9 cellular contexts compared by ENCODE assay signal in the genomic region with DNA sequence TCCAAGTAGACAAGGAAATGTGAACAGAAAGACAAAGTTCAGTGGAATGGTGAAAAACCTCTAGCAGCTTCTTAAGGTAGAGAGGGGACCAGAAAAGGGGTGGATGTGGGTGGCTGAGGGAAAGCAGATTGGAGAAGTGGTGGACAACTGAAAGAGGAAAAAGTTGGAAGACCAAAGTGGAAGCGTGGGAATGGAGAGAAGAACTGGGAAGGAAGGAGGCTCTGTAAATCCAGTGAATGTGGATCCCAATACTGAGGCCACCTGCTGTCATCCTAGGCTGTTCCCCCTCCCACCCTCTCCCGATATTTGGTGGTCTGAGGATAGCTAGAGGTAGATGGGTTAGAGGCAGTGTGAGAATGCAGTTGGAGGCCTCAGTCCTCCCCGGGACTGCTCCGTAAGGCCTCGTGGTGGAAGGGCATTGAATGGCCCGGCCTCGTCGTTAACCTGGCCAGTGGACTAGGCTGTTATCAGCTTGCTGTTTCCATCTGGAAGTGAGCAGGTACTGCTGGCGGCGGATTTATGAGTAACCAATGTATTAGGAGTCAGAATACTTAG. TPM values are rescaled to one million over a fixed set of nuclear protein-coding genes. Genes with fewer than 3 reads are reported as not detected.
DNase-seq lines count a peak whose midpoint lies in the region; ATAC-seq, FAIRE-seq and TF ChIP-seq lines count a peak whose summit lies in the region.
"Had no signal": no experiment of that assay in that cellular context is flagged by ENCODE, and none has a peak within 500 bp of the region (broad histone marks: within the 10 kb centered on the region; RNA-seq: fewer than 3 reads in every experiment).

No MANE protein-coding gene starts in this region.

- H3K27ac Mint-ChIP-seq in activated T-helper 1 cell treated with anti-CD3 and anti-CD28 coated beads, Interleukin-12 subunit alpha, Interleukin-12 subunit beta, Interleukin-2, Interleukin-4 antibody, amounts not matched to agents 30 ng/mL and 10 ng/mL and 1 ng/mL, durations not matched to agents 14 hours and 24 hours and 36 hours: peak overlapping the region; percentile 56

- no peak for TF ChIP-seq CTCF in A549 (IDR thresholded peaks at IDR 0.05)
- TF ChIP-seq CTCF in HFF-Myc (IDR thresholded peaks at IDR 0.05; ENCODE audit: low read depth, low read length, missing control alignments): no peak
- TF ChIP-seq CTCF in sigmoid colon (IDR thresholded peaks at IDR 0.05): peak in 1 of 4 experiments; percentile 5

- H3K9me3 ChIP-seq in A549: no peaks in the 10 kb centered on the region
- no peaks in the 10 kb centered on the region for H3K9me3 ChIP-seq in sigmoid colon

- no peaks in the 10 kb centered on the region for H3K27me3 Mint-ChIP-seq in activated T-helper 1 cell treated with anti-CD3 and anti-CD28 coated beads, Interleukin-12 subunit alpha, Interleukin-12 subunit beta, Interleukin-2, Interleukin-4 antibody, amounts not matched to agents 30 ng/mL and 10 ng/mL and 1 ng/mL, durations not matched to agents 14 hours and 24 hours and 36 hours (ENCODE audit: insufficient read depth)

- H3K4me1 ChIP-seq in A549 (peaks cover 21% of the 10 kb centered on the region), sigmoid colon (peaks cover 0 to 25% (median 16%) of the 10 kb centered on the region in 4 donors)

- DNase-seq in A549 (ENCODE audit: low read depth in 1 of 2, low spot score in 1 of 2): peak in 1 of 2 experiments; percentile 37
- no peak for DNase-seq in HFF-Myc (ENCODE audit: extremely low read depth, low read depth)
- DNase-seq in activated T-helper 1 cell treated with anti-CD3 and anti-CD28 coated beads, Interleukin-12 subunit alpha, Interleukin-12 subunit beta, Interleukin-2, Interleukin-4 antibody, amounts not matched to agents 30 ng/mL and 10 ng/mL and 1 ng/mL, durations not matched to agents 14 hours and 24 hours and 36 hours (ENCODE audit: low spot score): no peak
- DNase-seq in left ventricle myocardium superior: no peak
- no peak for DNase-seq in sigmoid colon
- DNase-seq in frontal cortex (ENCODE audit: low spot score in 2 of 2): no peak
- no peak for DNase-seq in hepatic stellate cell (ENCODE audit: low spot score)

- intact Hi-C loops in activated T-helper 1 cell treated with anti-CD3 and anti-CD28 coated beads, Interleukin-12 subunit alpha, Interleukin-12 subunit beta, Interleukin-2, Interleukin-4 antibody, amounts not matched to agents 30 ng/mL and 10 ng/mL and 1 ng/mL, durations not matched to agents 14 hours and 24 hours and 36 hours (cut with micrococcal nuclease): loop anchor here (1.0 to 5.0 kb wide), 5 partner anchors 20 to 135 kb away; a partner anchor contains a TSS
- intact Hi-C loops in left ventricle myocardium superior (cut with micrococcal nuclease): no loop called here
- intact Hi-C loops in sigmoid colon (cut with DNase I): loop anchor here (1.0 to 5.0 kb wide), 4 partner anchors 20 to 171 kb away; a partner anchor contains a TSS

- FAIRE-seq in A549 (lab: Jason Lieb, UNC) (no peak), frontal cortex (lab: Jason Lieb, UNC) (no peak)
- FAIRE-seq: islet of Langerhans had no signal

- CTCF ChIA-PET in A549 (lab: Yijun Ruan, JAX): interaction anchor here (0.8 to 3.3 kb wide), 12 partner anchors 9 to 190 kb away, joined by 3 to 12 read pairs (median 4); a partner anchor contains a TSS

- H3K4me2 ChIP-seq in A549: peak overlapping the region; percentile 87

- ATAC-seq in A549 (peak; percentile 14 to 23; a peak in 5 of 6 replicates), left ventricle myocardium superior (peak; percentile 1), GM18867 (IDR thresholded peaks at IDR 0.05; ENCODE audit: unreplicated experiment) (no peak)

- TF ChIP-seq EP300 in A549 (IDR thresholded peaks at IDR 0.05) (no peak), sigmoid colon (IDR thresholded peaks at IDR 0.05) (no peak)

- no peaks in the 10 kb centered on the region for H3K27me3 ChIP-seq in sigmoid colon

- TF ChIP-seq RAD21 in A549 (conservative IDR thresholded peaks at IDR 0.05 in 1 of 2, IDR thresholded peaks at IDR 0.05 in 1 of 2): no peak

- H3K4me3 ChIP-seq in A549 (peak overlapping the region; percentile 82), HFF-Myc (replicated peaks; ENCODE audit: low read depth, low read length) (peak overlapping the region; percentile 59), sigmoid colon (peak overlapping the region; percentile 89 to 98 (median 94))

- no peaks in the 10 kb centered on the region for H3K36me3 ChIP-seq in sigmoid colon

- TF ChIP-seq POLR2A in A549 (IDR thresholded peaks at IDR 0.05; ENCODE audit: low read length): no peak
- TF ChIP-seq POLR2A in sigmoid colon (IDR thresholded peaks at IDR 0.05): no peak

- WGBS in A549 (ENCODE audit: missing lambda C conversion rate): 61% methylated on average over 10 of the region's 10 CpGs
- 29 to 50% methylated on average over 10 of the region's 10 CpGs for WGBS in sigmoid colon, 2 donors

- H3K4me3 Mint-ChIP-seq in activated T-helper 1 cell treated with anti-CD3 and anti-CD28 coated beads, Interleukin-12 subunit alpha, Interleukin-12 subunit beta, Interleukin-2, Interleukin-4 antibody, amounts not matched to agents 30 ng/mL and 10 ng/mL and 1 ng/mL, durations not matched to agents 14 hours and 24 hours and 36 hours: peak overlapping the region; percentile 76

- no peaks in the 10 kb centered on the region for H3K9me3 Mint-ChIP-seq in activated T-helper 1 cell treated with anti-CD3 and anti-CD28 coated beads, Interleukin-12 subunit alpha, Interleukin-12 subunit beta, Interleukin-2, Interleukin-4 antibody, amounts not matched to agents 30 ng/mL and 10 ng/mL and 1 ng/mL, durations not matched to agents 14 hours and 24 hours and 36 hours

- no peaks in the 10 kb centered on the region for H3K36me3 Mint-ChIP-seq in activated T-helper 1 cell treated with anti-CD3 and anti-CD28 coated beads, Interleukin-12 subunit alpha, Interleukin-12 subunit beta, Interleukin-2, Interleukin-4 antibody, amounts not matched to agents 30 ng/mL and 10 ng/mL and 1 ng/mL, durations not matched to agents 14 hours and 24 hours and 36 hours (ENCODE audit: low read depth)

- H3K27ac ChIP-seq in A549 (peak overlapping the region; percentile 96 to 97), sigmoid colon (peak overlapping the region; percentile 98 to 100 (median 99))

- POLR2A ChIA-PET in A549 (lab: Yijun Ruan, JAX): interaction anchor here (1.0 to 3.4 kb wide), 6 partner anchors 14 to 135 kb away, joined by 3 to 69 read pairs (median 6); a partner anchor contains a TSS

- H3K4me1 Mint-ChIP-seq in activated T-helper 1 cell treated with anti-CD3 and anti-CD28 coated beads, Interleukin-12 subunit alpha, Interleukin-12 subunit beta, Interleukin-2, Interleukin-4 antibody, amounts not matched to agents 30 ng/mL and 10 ng/mL and 1 ng/mL, durations not matched to agents 14 hours and 24 hours and 36 hours (ENCODE audit: low read depth): peaks cover 21% of the 10 kb centered on the region

RNA-seq across cellular contexts. Expression of a gene that starts 0.8 kb away (rescaled TPM):
- 1.3 and 1.7 TPM in 2 replicates for polyA plus RNA-seq in A549 (2011; rRNA removed)
- 1.3 TPM in 2 replicates for polyA plus RNA-seq in A549 (2012; cell fraction: cytosol; rRNA removed)
- 3.5 and 4.2 TPM in 2 replicates for polyA plus RNA-seq in A549 (2012; cell fraction: nucleus; rRNA removed)
- polyA plus RNA-seq in A549 (2017; fragmentation: RNase III; extraction: RNeasy Plus Mini Kit Qiagen cat#74134 plus additional on column Dnase treatment): 0.58 to 0.92 TPM (median 0.77 TPM) in 3 replicates
- polyA minus RNA-seq in A549 (2011; rRNA and poly(A)+ RNA removed): 2.9 and 4.3 TPM in 2 replicates
- 5.2 and 6.7 TPM in 2 replicates for total RNA-seq in activated T-helper 1 cell treated with anti-CD3 and anti-CD28 coated beads, Interleukin-12 subunit alpha, Interleukin-12 subunit beta, Interleukin-2, Interleukin-4 antibody, amounts not matched to agents 30 ng/mL and 10 ng/mL and 1 ng/mL, durations not matched to agents 14 hours and 24 hours and 36 hours
- total RNA-seq in left ventricle myocardium superior: 9.9 TPM
- total RNA-seq in sigmoid colon: 10 to 100 TPM in 1 of 4 donors, 1 to 10 TPM in 3; 5.8 to 15.8 (median 8.5) TPM
- polyA plus RNA-seq in sigmoid colon: 1 to 10 TPM; 1.2 to 4.5 (median 1.6) TPM
- 9.0 TPM for total RNA-seq in frontal cortex

RNA-seq across cellular contexts. Expression of a gene that starts 19.9 kb away (rescaled TPM):
- 375 and 459 TPM in 2 replicates for polyA plus RNA-seq in A549 (2011; rRNA removed)
- polyA plus RNA-seq in A549 (2012; cell fraction: cytosol; rRNA removed): 562 and 808 TPM in 2 replicates
- polyA plus RNA-seq in A549 (2012; cell fraction: nucleus; rRNA removed): 357 and 411 TPM in 2 replicates
- 290 to 304 TPM (median 292 TPM) in 3 replicates for polyA plus RNA-seq in A549 (2017; fragmentation: RNase III; extraction: RNeasy Plus Mini Kit Qiagen cat#74134 plus additional on column Dnase treatment)
- 415 and 549 TPM in 2 replicates for polyA minus RNA-seq in A549 (2011; rRNA and poly(A)+ RNA removed)
- 163 and 169 TPM in 2 replicates for total RNA-seq in activated T-helper 1 cell treated with anti-CD3 and anti-CD28 coated beads, Interleukin-12 subunit alpha, Interleukin-12 subunit beta, Interleukin-2, Interleukin-4 antibody, amounts not matched to agents 30 ng/mL and 10 ng/mL and 1 ng/mL, durations not matched to agents 14 hours and 24 hours and 36 hours
- 146 TPM for total RNA-seq in left ventricle myocardium superior
- total RNA-seq in sigmoid colon: 100 to 1,000 TPM; 107 to 265 (median 191) TPM
- 100 to 1,000 TPM; 428 to 701 (median 638) TPM for polyA plus RNA-seq in sigmoid colon
- 34.2 TPM for total RNA-seq in frontal cortex

RNA-seq across cellular contexts. Expression of a gene that starts 45.7 kb away (rescaled TPM):
- 36.9 and 39.8 TPM in 2 replicates for polyA plus RNA-seq in A549 (2011; rRNA removed)
- polyA plus RNA-seq in A549 (2012; cell fraction: cytosol; rRNA removed): 15.8 and 15.9 TPM in 2 replicates
- polyA plus RNA-seq in A549 (2012; cell fraction: nucleus; rRNA removed): 8.3 and 13.1 TPM in 2 replicates
- polyA plus RNA-seq in A549 (2017; fragmentation: RNase III; extraction: RNeasy Plus Mini Kit Qiagen cat#74134 plus additional on column Dnase treatment): 18.7 to 19.4 TPM (median 19.0 TPM) in 3 replicates
- 10.9 TPM in 2 replicates for polyA minus RNA-seq in A549 (2011; rRNA and poly(A)+ RNA removed)
- total RNA-seq in activated T-helper 1 cell treated with anti-CD3 and anti-CD28 coated beads, Interleukin-12 subunit alpha, Interleukin-12 subunit beta, Interleukin-2, Interleukin-4 antibody, amounts not matched to agents 30 ng/mL and 10 ng/mL and 1 ng/mL, durations not matched to agents 14 hours and 24 hours and 36 hours: 49.1 and 49.8 TPM in 2 replicates
- total RNA-seq in left ventricle myocardium superior: 24.2 TPM
- 10 to 100 TPM; 11.9 to 17.8 (median 13.7) TPM for total RNA-seq in sigmoid colon
- 10 to 100 TPM; 10.4 to 18.1 (median 12.6) TPM for polyA plus RNA-seq in sigmoid colon
- total RNA-seq in frontal cortex: 15.1 TPM

RNA-seq across cellular contexts. Expression of a gene that starts 51.5 kb away (rescaled TPM):
- polyA plus RNA-seq in A549 (2011; rRNA removed): 27.2 and 38.3 TPM in 2 replicates
- 15.1 and 16.5 TPM in 2 replicates for polyA plus RNA-seq in A549 (2012; cell fraction: cytosol; rRNA removed)
- 5.3 and 9.7 TPM in 2 replicates for polyA plus RNA-seq in A549 (2012; cell fraction: nucleus; rRNA removed)
- polyA plus RNA-seq in A549 (2017; fragmentation: RNase III; extraction: RNeasy Plus Mini Kit Qiagen cat#74134 plus additional on column Dnase treatment): 14.8 to 16.4 TPM (median 15.5 TPM) in 3 replicates
- 20.3 and 22.3 TPM in 2 replicates for polyA minus RNA-seq in A549 (2011; rRNA and poly(A)+ RNA removed)
- total RNA-seq in activated T-helper 1 cell treated with anti-CD3 and anti-CD28 coated beads, Interleukin-12 subunit alpha, Interleukin-12 subunit beta, Interleukin-2, Interleukin-4 antibody, amounts not matched to agents 30 ng/mL and 10 ng/mL and 1 ng/mL, durations not matched to agents 14 hours and 24 hours and 36 hours: 0.16 TPM in 1 of 2 replicates, not detected in the other
- total RNA-seq in left ventricle myocardium superior: 3.4 TPM
- total RNA-seq in sigmoid colon: 1 to 10 TPM; 1.9 to 5.3 (median 3.4) TPM
- polyA plus RNA-seq in sigmoid colon: 10 to 100 TPM; 78.8 to 81.7 (median 81.1) TPM
- 0.82 TPM for total RNA-seq in frontal cortex
